22 cellular contexts compared by ENCODE assay signal in genomic region chr5:135429886-135430437, GRCh38. TPM values are rescaled to one million over a fixed set of nuclear protein-coding genes. Genes with fewer than 3 reads are reported as not detected.
"Had no signal": no experiment of that assay in that cellular context is flagged by ENCODE, and none has a peak within 500 bp of the region (broad histone marks: within the 10 kb centered on the region; RNA-seq: fewer than 3 reads in every experiment).

No MANE protein-coding gene starts in this region.

- H3K27ac Mint-ChIP-seq: activated naive CD4-positive, alpha-beta T cell treated with anti-CD3 and anti-CD28 coated beads for 36 hours; activated T-helper 17 cell treated with anti-CD3 and anti-CD28 coated beads, Interleukin-2, amount 50 U/mL, for 72 hours; endodermal cell had no signal

- H3K4me1 ChIP-seq: pancreas, suprapubic skin had no signal

- H3K4me3 ChIP-seq: pancreas, SK-N-MC, skin epidermis, suprapubic skin, upper lobe of left lung had no signal

- FAIRE-seq: astrocyte, bronchial epithelial cell, pancreas had no signal

- DNase-seq: activated naive CD4-positive, alpha-beta T cell treated with anti-CD3 and anti-CD28 coated beads for 36 hours; endodermal cell; erythroblast; mesendoderm; pancreas; stimulated activated CD4-positive, alpha-beta T cell treated with anti-CD3 and anti-CD28 coated beads, Interleukin-4, amount 100 ng/mL, for 24 hours; stimulated activated naive CD8-positive, alpha-beta T cell treated with anti-CD3 and anti-CD28 coated beads, Interleukin-15, Interleukin-2, amounts not matched to agents 100 U/mL and 50 U/mL, for 24 hours had no signal

- H3K27me3 ChIP-seq: pancreas, upper lobe of left lung had no signal

- ATAC-seq: activated CD4-positive, CD25-positive, alpha-beta regulatory T cell treated with anti-CD3 and anti-CD28 coated beads, Interleukin-2, amount 50 U/mL, for 24 hours; activated T-helper 17 cell treated with anti-CD3 and anti-CD28 coated beads, Interleukin-2, amount 50 U/mL, for 72 hours; stimulated activated naive CD8-positive, alpha-beta T cell treated with anti-CD3 and anti-CD28 coated beads, Interleukin-15, Interleukin-2, amounts not matched to agents 100 U/mL and 50 U/mL, for 24 hours had no signal

- H3K4me1 Mint-ChIP-seq: activated T-helper 17 cell treated with anti-CD3 and anti-CD28 coated beads, Interleukin-2, amount 50 U/mL, for 72 hours had no signal

- H3K27ac ChIP-seq: pancreas, SK-N-MC, skin epidermis, suprapubic skin, upper lobe of left lung had no signal

- H3K36me3 ChIP-seq: pancreas, suprapubic skin, upper lobe of left lung had no signal

- H3K4me3 Mint-ChIP-seq: activated naive CD4-positive, alpha-beta T cell treated with anti-CD3 and anti-CD28 coated beads for 36 hours; activated T-helper 17 cell treated with anti-CD3 and anti-CD28 coated beads, Interleukin-2, amount 50 U/mL, for 72 hours; endodermal cell; neural crest cell had no signal

- H3K9me3 ChIP-seq: pancreas had no signal

RNA-seq across cellular contexts. Expression of gene DCANP1, which starts 17.2 kb away (rescaled TPM):
- total RNA-seq: activated CD8-positive, alpha-beta memory T cell treated with anti-CD3 and anti-CD28 coated beads for 36 hours; activated naive CD4-positive, alpha-beta T cell treated with anti-CD3 and anti-CD28 coated beads for 36 hours; activated T-helper 17 cell treated with anti-CD3 and anti-CD28 coated beads, Interleukin-2, amount 50 U/mL, for 72 hours; astrocyte; bronchial epithelial cell; chondrocyte; dermis microvascular lymphatic vessel endothelial cell; endodermal cell; glomerular endothelial cell; kidney epithelial cell; neural crest cell; pancreas; suprapubic skin had no signal
- polyA plus RNA-seq: liver, pancreas had no signal

RNA-seq across cellular contexts. Expression of gene TIFAB, which starts 22.2 kb away (rescaled TPM):
- total RNA-seq: activated CD8-positive, alpha-beta memory T cell treated with anti-CD3 and anti-CD28 coated beads for 36 hours; activated naive CD4-positive, alpha-beta T cell treated with anti-CD3 and anti-CD28 coated beads for 36 hours; activated T-helper 17 cell treated with anti-CD3 and anti-CD28 coated beads, Interleukin-2, amount 50 U/mL, for 72 hours; astrocyte; bronchial epithelial cell; chondrocyte; dermis microvascular lymphatic vessel endothelial cell; endodermal cell; glomerular endothelial cell; kidney epithelial cell; neural crest cell had no signal
- polyA plus RNA-seq: pancreas had no signal
